Comparison of ENCODE assay signal across 13 cellular contexts in genomic region chr17:73592531-73592961, GRCh38. TPM values are rescaled to one million over a fixed set of nuclear protein-coding genes. Genes with fewer than 3 reads are reported as not detected.
A peak's percentile ranks its signal among the peaks of the same experiment; 100 is the strongest.
DNase-seq lines count a peak whose midpoint lies in the region; ATAC-seq lines count a peak whose summit lies in the region.
"Had no signal": no experiment of that assay in that cellular context is flagged by ENCODE, and none has a peak within 500 bp of the region (broad histone marks: within the 10 kb centered on the region; RNA-seq: fewer than 3 reads in every experiment).

No MANE protein-coding gene starts in this region.

- DNase-seq in GM04504 (ENCODE audit: low read depth) (peak; percentile 19), Right ventricle myocardium superior (no peak), left ventricle myocardium superior (no peak)
- DNase-seq in activated CD4-positive, alpha-beta T cell treated with anti-CD3 and anti-CD28 coated beads, Interleukin-2, amount 10 ng/mL, durations not matched to agents 7 days and 5 days = peak; percentile 26
- no peak for DNase-seq in central memory CD8-positive, alpha-beta T cell (ENCODE audit: low spot score in 2 of 2)
- DNase-seq in stimulated activated CD4-positive, alpha-beta T cell treated with anti-CD3 and anti-CD28 coated beads, Interleukin-4, amount 100 ng/mL, for 24 hours = peak; percentile 19
- DNase-seq: amniotic stem cell, NCI-H2081 treated with DMSO at 0.1 percent for 48 hours, nucleus accumbens had no signal

- ATAC-seq in central memory CD8-positive, alpha-beta T cell (replicated peaks; ENCODE audit: extremely low read depth, poor library complexity, severe bottlenecking) = no peak
- no peak for ATAC-seq in Right ventricle myocardium superior (ENCODE audit: poor library complexity)
- ATAC-seq in left ventricle myocardium superior = no peak
- ATAC-seq in GM21576 (IDR thresholded peaks at IDR 0.05; ENCODE audit: unreplicated experiment) = no peak
- ATAC-seq: GM12878, left lung, Panc1 had no signal

- no peaks in the 10 kb centered on the region for H3K27me3 Mint-ChIP-seq in activated CD4-positive, alpha-beta T cell treated with anti-CD3 and anti-CD28 coated beads, Interleukin-2, amount 10 ng/mL, durations not matched to agents 7 days and 5 days
- no peaks in the 10 kb centered on the region for H3K27me3 Mint-ChIP-seq in central memory CD8-positive, alpha-beta T cell

- peak overlapping the region; percentile 94 for H3K27ac Mint-ChIP-seq in activated CD4-positive, alpha-beta T cell treated with anti-CD3 and anti-CD28 coated beads, Interleukin-2, amount 10 ng/mL, durations not matched to agents 7 days and 5 days
- H3K27ac Mint-ChIP-seq in central memory CD8-positive, alpha-beta T cell (ENCODE audit: low read depth) = peak overlapping the region; percentile 67

- H3K36me3 Mint-ChIP-seq in activated CD4-positive, alpha-beta T cell treated with anti-CD3 and anti-CD28 coated beads, Interleukin-2, amount 10 ng/mL, durations not matched to agents 7 days and 5 days (ENCODE audit: low read depth) = peaks cover 2% of the 10 kb centered on the region
- H3K36me3 Mint-ChIP-seq in central memory CD8-positive, alpha-beta T cell (ENCODE audit: insufficient read depth) = peaks cover 5% of the 10 kb centered on the region

- CTCF ChIA-PET in activated CD4-positive, alpha-beta T cell treated with anti-CD3 and anti-CD28 coated beads, Interleukin-2, amount 10 ng/mL, durations not matched to agents 7 days and 5 days (lab: Charles Lee) = interaction anchor here (0.5 to 1.6 kb wide), 2 partner anchors 12 to 64 kb away, joined by 4 read pairs; no protein-coding TSS in a partner anchor

- intact Hi-C loops in Right ventricle myocardium superior (cut with DNase I) = no loop called here
- intact Hi-C loops in left ventricle myocardium superior (cut with micrococcal nuclease) = no loop called here

- H3K4me1 Mint-ChIP-seq in activated CD4-positive, alpha-beta T cell treated with anti-CD3 and anti-CD28 coated beads, Interleukin-2, amount 10 ng/mL, durations not matched to agents 7 days and 5 days = peaks cover 78% of the 10 kb centered on the region
- peaks cover 34% of the 10 kb centered on the region for H3K4me1 Mint-ChIP-seq in central memory CD8-positive, alpha-beta T cell

- POLR2A ChIA-PET in activated CD4-positive, alpha-beta T cell treated with anti-CD3 and anti-CD28 coated beads, Interleukin-2, amount 10 ng/mL, durations not matched to agents 7 days and 5 days (lab: Charles Lee) = no interaction called here

- peak overlapping the region; percentile 64 for H3K4me3 Mint-ChIP-seq in activated CD4-positive, alpha-beta T cell treated with anti-CD3 and anti-CD28 coated beads, Interleukin-2, amount 10 ng/mL, durations not matched to agents 7 days and 5 days
- peak overlapping the region; percentile 64 for H3K4me3 Mint-ChIP-seq in central memory CD8-positive, alpha-beta T cell

- H3K9me3 Mint-ChIP-seq in activated CD4-positive, alpha-beta T cell treated with anti-CD3 and anti-CD28 coated beads, Interleukin-2, amount 10 ng/mL, durations not matched to agents 7 days and 5 days = no peaks in the 10 kb centered on the region
- no peaks in the 10 kb centered on the region for H3K9me3 Mint-ChIP-seq in central memory CD8-positive, alpha-beta T cell

RNA-seq across cellular contexts. Expression of gene SDK2, which starts 51.7 kb away (rescaled TPM):
- 10 to 100 TPM; 10.5 to 11.9 TPM for total RNA-seq in activated CD4-positive, alpha-beta T cell treated with anti-CD3 and anti-CD28 coated beads, Interleukin-2, amount 10 ng/mL, durations not matched to agents 7 days and 5 days
- 1.0 TPM for total RNA-seq in Right ventricle myocardium superior
- total RNA-seq in left ventricle myocardium superior = 1.5 TPM

Comparison
In these comparisons a context has a peak if more than half of its experiments do, and no peak if none do; other contexts are left out.
1. DNase-seq: peak in GM04504 (single experiment), activated CD4-positive, alpha-beta T cell treated with anti-CD3 and anti-CD28 coated beads, Interleukin-2, amount 10 ng/mL, durations not matched to agents 7 days and 5 days (single experiment) and stimulated activated CD4-positive, alpha-beta T cell treated with anti-CD3 and anti-CD28 coated beads, Interleukin-4, amount 100 ng/mL, for 24 hours (single experiment); none in central memory CD8-positive, alpha-beta T cell (0 of 2), Right ventricle myocardium superior (single experiment) and left ventricle myocardium superior (single experiment).